In the genomic region with DNA sequence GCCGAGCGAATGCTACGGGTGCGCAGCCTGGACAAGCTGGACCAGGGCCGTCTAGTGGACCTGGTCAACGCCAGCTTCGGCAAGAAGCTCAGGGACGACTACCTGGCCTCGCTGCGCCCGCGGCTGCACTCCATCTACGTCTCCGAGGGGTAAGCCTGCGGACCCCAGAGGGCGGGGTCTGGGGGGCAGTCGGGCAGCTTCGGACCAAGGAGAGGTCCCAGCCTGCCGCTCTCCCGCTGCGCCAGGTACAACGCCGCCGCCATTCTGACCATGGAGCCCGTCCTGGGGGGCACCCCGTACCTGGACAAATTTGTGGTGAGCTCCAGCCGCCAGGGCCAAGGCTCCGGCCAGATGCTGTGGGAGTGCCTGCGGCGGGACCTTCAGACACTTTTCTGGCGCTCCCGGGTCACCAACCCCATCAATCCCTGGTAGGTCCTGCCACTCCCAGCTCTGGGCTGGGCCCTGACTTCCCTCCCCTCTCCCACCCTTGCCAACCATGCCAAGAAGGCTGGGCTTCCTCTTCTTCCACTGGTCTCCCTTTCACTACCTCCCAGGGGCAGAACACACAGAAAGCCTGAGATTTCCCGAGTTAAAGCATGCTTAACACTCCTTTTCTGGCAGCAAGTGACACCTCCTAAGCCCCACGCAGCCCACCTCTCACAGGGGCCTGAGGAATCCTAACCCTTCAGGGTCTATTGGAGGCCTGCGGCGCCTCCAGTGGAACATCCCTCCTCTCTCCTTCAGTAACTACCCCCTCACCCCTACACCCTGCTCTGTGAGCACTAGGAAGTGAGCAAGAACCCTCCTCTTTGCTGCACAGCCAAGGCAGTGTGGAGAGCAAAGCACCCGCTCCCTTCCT, we compare ENCODE assay signal across 8 cellular contexts. TPM values are rescaled to one million over a fixed set of nuclear protein-coding genes. Genes with fewer than 3 reads are reported as not detected.
DNase-seq lines count a peak whose midpoint lies in the region; ATAC-seq and TF ChIP-seq lines count a peak whose summit lies in the region.

No MANE protein-coding gene starts in this region.

- H3K27ac ChIP-seq in suprapubic skin, result no peak overlapping the region

- peaks cover 2% of the 10 kb centered on the region for H3K36me3 Mint-ChIP-seq in activated naive CD8-positive, alpha-beta T cell treated with anti-CD3 and anti-CD28 coated beads, Interleukin-2, amount 10 ng/mL, durations not matched to agents 7 days and 5 days

- WGBS in suprapubic skin, result 21% methylated on average over 9 of the region's 37 CpGs

- TF ChIP-seq EP300 in suprapubic skin (IDR thresholded peaks at IDR 0.05), result no peak

- peak overlapping the region; percentile 65 for H3K4me3 ChIP-seq in HFF-Myc (replicated peaks; ENCODE audit: low read depth, low read length)
- peak overlapping the region; percentile 57 for H3K4me3 ChIP-seq in suprapubic skin

- POLR2A ChIA-PET in activated naive CD8-positive, alpha-beta T cell treated with anti-CD3 and anti-CD28 coated beads, Interleukin-2, amount 10 ng/mL, durations not matched to agents 7 days and 5 days (lab: Charles Lee), result interaction anchor here (0.6 kb wide), 1 partner anchor 239 kb away, joined by 3 read pairs; no protein-coding TSS in a partner anchor

- H3K27me3 Mint-ChIP-seq in activated naive CD8-positive, alpha-beta T cell treated with anti-CD3 and anti-CD28 coated beads, Interleukin-2, amount 10 ng/mL, durations not matched to agents 7 days and 5 days, result peaks cover 28% of the 10 kb centered on the region

- peaks cover 17% of the 10 kb centered on the region for H3K4me1 Mint-ChIP-seq in activated naive CD8-positive, alpha-beta T cell treated with anti-CD3 and anti-CD28 coated beads, Interleukin-2, amount 10 ng/mL, durations not matched to agents 7 days and 5 days

- H3K36me3 ChIP-seq in suprapubic skin, result peaks cover 10% of the 10 kb centered on the region

- peaks cover 41% of the 10 kb centered on the region for H3K4me1 ChIP-seq in suprapubic skin

- TF ChIP-seq CTCF in HFF-Myc (IDR thresholded peaks at IDR 0.05; ENCODE audit: low read depth, low read length, missing control alignments) (no peak), suprapubic skin (IDR thresholded peaks at IDR 0.05) (no peak)

- DNase-seq in AG08395 (ENCODE audit: low spot score) (peak; percentile 31), HFF-Myc (ENCODE audit: extremely low read depth, low read depth) (no peak), iPS-NIHi11 (ENCODE audit: low spot score) (peak; percentile 45), suprapubic skin (ENCODE audit: low spot score in 2 of 2) (no peak), hippocampal formation (lab: John Stamatoyannopoulos, UW) (no peak)
- no peak for DNase-seq in activated naive CD8-positive, alpha-beta T cell treated with anti-CD3 and anti-CD28 coated beads, Interleukin-2, amount 10 ng/mL, durations not matched to agents 7 days and 5 days
- no peak for DNase-seq in activated CD4-positive, CD25-positive, alpha-beta regulatory T cell (lab: John Stamatoyannopoulos, UW)

- peaks cover 22% of the 10 kb centered on the region for H3K27me3 ChIP-seq in suprapubic skin

- H3K27ac Mint-ChIP-seq in activated naive CD8-positive, alpha-beta T cell treated with anti-CD3 and anti-CD28 coated beads, Interleukin-2, amount 10 ng/mL, durations not matched to agents 7 days and 5 days, result peak overlapping the region; percentile 60

- H3K4me3 Mint-ChIP-seq in activated naive CD8-positive, alpha-beta T cell treated with anti-CD3 and anti-CD28 coated beads, Interleukin-2, amount 10 ng/mL, durations not matched to agents 7 days and 5 days, result peak overlapping the region; percentile 88

- no peaks in the 10 kb centered on the region for H3K9me3 Mint-ChIP-seq in activated naive CD8-positive, alpha-beta T cell treated with anti-CD3 and anti-CD28 coated beads, Interleukin-2, amount 10 ng/mL, durations not matched to agents 7 days and 5 days

- no peaks in the 10 kb centered on the region for H3K9me3 ChIP-seq in suprapubic skin

- no peak for ATAC-seq in activated naive CD8-positive, alpha-beta T cell treated with anti-CD3 and anti-CD28 coated beads, Interleukin-2, amount 10 ng/mL, durations not matched to agents 7 days and 5 days (ENCODE audit: low read depth)
- no peak for ATAC-seq in HG03521 (IDR thresholded peaks at IDR 0.05; ENCODE audit: unreplicated experiment)

- TF ChIP-seq POLR2A in suprapubic skin (IDR thresholded peaks at IDR 0.05), result no peak

RNA-seq across cellular contexts. Expression of a gene that starts 3.2 kb away (rescaled TPM):
- total RNA-seq in activated naive CD8-positive, alpha-beta T cell treated with anti-CD3 and anti-CD28 coated beads, Interleukin-2, amount 10 ng/mL, durations not matched to agents 7 days and 5 days, result 1 to 10 TPM; 1.4 TPM
- 1 to 10 TPM in 2 of 4 donors, under 1 TPM in 2; 0.73 to 1.9 (median 0.99) TPM for total RNA-seq in suprapubic skin

RNA-seq across cellular contexts. Expression of a gene that starts 7.2 kb away (rescaled TPM):
- 10 to 100 TPM; 30.3 to 31.7 TPM for total RNA-seq in activated naive CD8-positive, alpha-beta T cell treated with anti-CD3 and anti-CD28 coated beads, Interleukin-2, amount 10 ng/mL, durations not matched to agents 7 days and 5 days
- 10 to 100 TPM; 20.7 to 48.5 (median 43.6) TPM for total RNA-seq in suprapubic skin

RNA-seq across cellular contexts. Expression of a gene that starts 53.8 kb away (rescaled TPM):
- not detected for total RNA-seq in activated naive CD8-positive, alpha-beta T cell treated with anti-CD3 and anti-CD28 coated beads, Interleukin-2, amount 10 ng/mL, durations not matched to agents 7 days and 5 days
- not detected for total RNA-seq in suprapubic skin

RNA-seq across cellular contexts. Expression of a gene that starts 58.9 kb away (rescaled TPM):
- 10 to 100 TPM; 46.9 to 51.4 TPM for total RNA-seq in activated naive CD8-positive, alpha-beta T cell treated with anti-CD3 and anti-CD28 coated beads, Interleukin-2, amount 10 ng/mL, durations not matched to agents 7 days and 5 days
- 10 to 100 TPM; 27.8 to 44.6 (median 33.3) TPM for total RNA-seq in suprapubic skin

Comparison
In these comparisons a context has a peak if more than half of its experiments do, and no peak if none do; other contexts are left out.
1. DNase-seq: peak in AG08395 (single experiment) and iPS-NIHi11 (single experiment); none in HFF-Myc (single experiment), activated naive CD8-positive, alpha-beta T cell treated with anti-CD3 and anti-CD28 coated beads, Interleukin-2, amount 10 ng/mL, durations not matched to agents 7 days and 5 days (single experiment), suprapubic skin (0 of 2), activated CD4-positive, CD25-positive, alpha-beta regulatory T cell (0 of 4) and hippocampal formation (0 of 2).